ENCODE assay signal across 12 cellular contexts in genomic region chr1:231808990-231809389, GRCh38.
DNase-seq lines count a peak whose midpoint lies in the region; ATAC-seq and TF ChIP-seq lines count a peak whose summit lies in the region.
"Had no signal": no experiment of that assay in that cellular context is flagged by ENCODE, and none has a peak within 500 bp of the region (broad histone marks: within the 10 kb centered on the region; RNA-seq: fewer than 3 reads in every experiment).

No MANE protein-coding gene starts in this region.

- no peak overlapping the region for H3K9ac ChIP-seq in colonic mucosa (ENCODE audit: low read depth in 2 of 2, low read length in 2 of 2)

- no peak overlapping the region for H3K27ac ChIP-seq in naive thymus-derived CD4-positive, alpha-beta T cell (ENCODE audit: low read depth, low read length)
- H3K27ac ChIP-seq in colonic mucosa (no peak overlapping the region), thyroid gland (no peak overlapping the region)

- peak; percentile 59 for ATAC-seq in naive thymus-derived CD4-positive, alpha-beta T cell
- ATAC-seq: activated CD8-positive, alpha-beta memory T cell treated with anti-CD3 and anti-CD28 coated beads, Interleukin-2, amount 10 ng/mL, durations not matched to agents 7 days and 5 days had no signal

- no peaks in the 10 kb centered on the region for H3K27me3 Mint-ChIP-seq in naive thymus-derived CD4-positive, alpha-beta T cell
- H3K27me3 Mint-ChIP-seq: activated CD8-positive, alpha-beta memory T cell treated with anti-CD3 and anti-CD28 coated beads, Interleukin-2, amount 10 ng/mL, durations not matched to agents 7 days and 5 days had no signal

- POLR2A ChIA-PET in naive thymus-derived CD4-positive, alpha-beta T cell (lab: Charles Lee) = no interaction called here

- no peaks in the 10 kb centered on the region for H3K9me3 ChIP-seq in naive thymus-derived CD4-positive, alpha-beta T cell (ENCODE audit: control insufficient read depth in 2 of 3, low read length in 3 of 3)
- H3K9me3 ChIP-seq in colonic mucosa (no peaks in the 10 kb centered on the region), thyroid gland (no peaks in the 10 kb centered on the region)

- CTCF ChIA-PET in naive thymus-derived CD4-positive, alpha-beta T cell (lab: Charles Lee) = no interaction called here

- H3K36me3 ChIP-seq in naive thymus-derived CD4-positive, alpha-beta T cell (ENCODE audit: control insufficient read depth in 2 of 3, insufficient read depth in 3 of 3, low read length in 3 of 3) = peaks cover 0 to 14% (median 0%) of the 10 kb centered on the region in 3 experiments
- H3K36me3 ChIP-seq in colonic mucosa (no peaks in the 10 kb centered on the region), thyroid gland (no peaks in the 10 kb centered on the region)

- no peak for TF ChIP-seq CTCF in cardiac fibroblast (IDR thresholded peaks at IDR 0.05; ENCODE audit: low read depth, low read length)
- no peak for TF ChIP-seq CTCF in colonic mucosa (IDR thresholded peaks at IDR 0.05)
- no peak for TF ChIP-seq CTCF in thyroid gland (IDR thresholded peaks at IDR 0.05)

- peaks cover 0 to 9% (median 0%) of the 10 kb centered on the region in 7 donors for H3K4me1 Mint-ChIP-seq in naive thymus-derived CD4-positive, alpha-beta T cell
- H3K4me1 Mint-ChIP-seq: activated CD8-positive, alpha-beta memory T cell treated with anti-CD3 and anti-CD28 coated beads, Interleukin-2, amount 10 ng/mL, durations not matched to agents 7 days and 5 days had no signal

- H3K27ac Mint-ChIP-seq in naive thymus-derived CD4-positive, alpha-beta T cell = peak overlapping the region in 2 of 9 donors; percentile 28 to 47
- H3K27ac Mint-ChIP-seq: activated CD8-positive, alpha-beta memory T cell treated with anti-CD3 and anti-CD28 coated beads, Interleukin-2, amount 10 ng/mL, durations not matched to agents 7 days and 5 days had no signal

- no peak for TF ChIP-seq POLR2A in thyroid gland (IDR thresholded peaks at IDR 0.05)

- H3K4me3 ChIP-seq in cardiac fibroblast (replicated peaks in 1 of 2; ENCODE audit: low read depth in 2 of 2, low read length in 2 of 2) (no peak overlapping the region), colonic mucosa (no peak overlapping the region), thyroid gland (replicated peaks in 1 of 3) (no peak overlapping the region)
- no peak overlapping the region for H3K4me3 ChIP-seq in naive thymus-derived CD4-positive, alpha-beta T cell (ENCODE audit: low read length)

- peaks cover 0 to 2% (median 0%) of the 10 kb centered on the region in 11 donors for H3K9me3 Mint-ChIP-seq in naive thymus-derived CD4-positive, alpha-beta T cell

- intact Hi-C loops in naive thymus-derived CD4-positive, alpha-beta T cell (cut with micrococcal nuclease) = no loop called here
- intact Hi-C loops in colonic mucosa (cut with DNase I) (no loop called here), thyroid gland (cut with DNase I) (no loop called here)

- no peak overlapping the region for H3K4me3 Mint-ChIP-seq in naive thymus-derived CD4-positive, alpha-beta T cell
- H3K4me3 Mint-ChIP-seq: activated CD8-positive, alpha-beta memory T cell treated with anti-CD3 and anti-CD28 coated beads, Interleukin-2, amount 10 ng/mL, durations not matched to agents 7 days and 5 days had no signal

- DNase-seq in EL = peak; percentile 91
- DNase-seq in NCI-H460 (ENCODE audit: extremely low read depth, low read depth) = peak; percentile 31
- peak; percentile 71 to 77 for DNase-seq in cardiac fibroblast (ENCODE audit: low read depth in 2 of 2)
- DNase-seq in naive thymus-derived CD4-positive, alpha-beta T cell = no peak
- no peak for DNase-seq in colonic mucosa
- DNase-seq in stimulated activated CD4-positive, alpha-beta T cell treated with anti-CD3 and anti-CD28 coated beads, Interleukin-4, amount 100 ng/mL, for 1 hour = no peak
- no peak for DNase-seq in SHP77 (lab: John Stamatoyannopoulos, UW)
- no peak for DNase-seq in thyroid gland
- DNase-seq: activated CD8-positive, alpha-beta memory T cell treated with anti-CD3 and anti-CD28 coated beads, Interleukin-2, amount 10 ng/mL, durations not matched to agents 7 days and 5 days; caudate nucleus; NCI-H1105; SIG-M5 had no signal

- H3K27me3 ChIP-seq in naive thymus-derived CD4-positive, alpha-beta T cell (ENCODE audit: control insufficient read depth in 2 of 2, insufficient read depth in 2 of 2, low read length in 2 of 2) = no peaks in the 10 kb centered on the region
- no peaks in the 10 kb centered on the region for H3K27me3 ChIP-seq in colonic mucosa
- no peaks in the 10 kb centered on the region for H3K27me3 ChIP-seq in thyroid gland

- no peaks in the 10 kb centered on the region for H3K4me1 ChIP-seq in naive thymus-derived CD4-positive, alpha-beta T cell (ENCODE audit: control insufficient read depth in 2 of 2, insufficient read depth in 2 of 2, low read length in 2 of 2)
- no peaks in the 10 kb centered on the region for H3K4me1 ChIP-seq in colonic mucosa
- H3K4me1 ChIP-seq in thyroid gland = no peaks in the 10 kb centered on the region

- WGBS in thyroid gland, 2 donors = 64 to 82% methylated on average over 2 of the region's 2 CpGs

- peaks cover 6 to 80% (median 46%) of the 10 kb centered on the region in 5 donors for H3K36me3 Mint-ChIP-seq in naive thymus-derived CD4-positive, alpha-beta T cell
- H3K36me3 Mint-ChIP-seq: activated CD8-positive, alpha-beta memory T cell treated with anti-CD3 and anti-CD28 coated beads, Interleukin-2, amount 10 ng/mL, durations not matched to agents 7 days and 5 days had no signal

Comparison
In these comparisons a context has a peak if more than half of its experiments do, and no peak if none do; other contexts are left out.
1. DNase-seq: peak in EL (single experiment), NCI-H460 (single experiment) and cardiac fibroblast (2 of 2); none in naive thymus-derived CD4-positive, alpha-beta T cell (0 of 9), colonic mucosa (single experiment), stimulated activated CD4-positive, alpha-beta T cell treated with anti-CD3 and anti-CD28 coated beads, Interleukin-4, amount 100 ng/mL, for 1 hour (single experiment), SHP77 (0 of 2) and thyroid gland (0 of 2).